ENCODE assay signal across 9 cellular contexts in genomic region chr17:64778102-64778366, GRCh38.
DNase-seq lines count a peak whose midpoint lies in the region; ATAC-seq and TF ChIP-seq lines count a peak whose summit lies in the region.
"Had no signal": no experiment of that assay in that cellular context is flagged by ENCODE, and none has a peak within 500 bp of the region (broad histone marks: within the 10 kb centered on the region; RNA-seq: fewer than 3 reads in every experiment).

No MANE protein-coding gene starts in this region.

- POLR2A ChIA-PET in activated naive CD8-positive, alpha-beta T cell treated with anti-CD3 and anti-CD28 coated beads, Interleukin-2, amount 10 ng/mL, durations not matched to agents 7 days and 5 days (lab: Charles Lee), result no interaction called here

- H3K4me1 Mint-ChIP-seq in activated naive CD8-positive, alpha-beta T cell treated with anti-CD3 and anti-CD28 coated beads, Interleukin-2, amount 10 ng/mL, durations not matched to agents 7 days and 5 days, result peaks cover 28% of the 10 kb centered on the region
- peaks cover 57% of the 10 kb centered on the region for H3K4me1 Mint-ChIP-seq in stimulated activated memory B cell treated with anti-CD40 and anti-IgM and Interleukin-4, amounts not matched to agents 10 μg/mL and 1 μg/mL and 100 μg/mL, for 72 hours

- H3K27ac ChIP-seq in layer of hippocampus (ENCODE audit: low read depth, low read length), result peak overlapping the region; percentile 68
- H3K27ac ChIP-seq: PC-9 had no signal

- peak overlapping the region; percentile 25 for H3K4me3 Mint-ChIP-seq in activated naive CD8-positive, alpha-beta T cell treated with anti-CD3 and anti-CD28 coated beads, Interleukin-2, amount 10 ng/mL, durations not matched to agents 7 days and 5 days
- peak overlapping the region; percentile 81 for H3K4me3 Mint-ChIP-seq in stimulated activated memory B cell treated with anti-CD40 and anti-IgM and Interleukin-4, amounts not matched to agents 10 μg/mL and 1 μg/mL and 100 μg/mL, for 72 hours

- H3K36me3 Mint-ChIP-seq in activated naive CD8-positive, alpha-beta T cell treated with anti-CD3 and anti-CD28 coated beads, Interleukin-2, amount 10 ng/mL, durations not matched to agents 7 days and 5 days, result peaks cover 3% of the 10 kb centered on the region
- H3K36me3 Mint-ChIP-seq in stimulated activated memory B cell treated with anti-CD40 and anti-IgM and Interleukin-4, amounts not matched to agents 10 μg/mL and 1 μg/mL and 100 μg/mL, for 72 hours, result no peaks in the 10 kb centered on the region

- H3K9me3 Mint-ChIP-seq in activated naive CD8-positive, alpha-beta T cell treated with anti-CD3 and anti-CD28 coated beads, Interleukin-2, amount 10 ng/mL, durations not matched to agents 7 days and 5 days, result no peaks in the 10 kb centered on the region
- H3K9me3 Mint-ChIP-seq in stimulated activated memory B cell treated with anti-CD40 and anti-IgM and Interleukin-4, amounts not matched to agents 10 μg/mL and 1 μg/mL and 100 μg/mL, for 72 hours, result no peaks in the 10 kb centered on the region

- no peak overlapping the region for H3K27ac Mint-ChIP-seq in activated naive CD8-positive, alpha-beta T cell treated with anti-CD3 and anti-CD28 coated beads, Interleukin-2, amount 10 ng/mL, durations not matched to agents 7 days and 5 days
- peak overlapping the region; percentile 44 for H3K27ac Mint-ChIP-seq in stimulated activated memory B cell treated with anti-CD40 and anti-IgM and Interleukin-4, amounts not matched to agents 10 μg/mL and 1 μg/mL and 100 μg/mL, for 72 hours

- peak; percentile 55 for DNase-seq in NCI-H345 treated with DMSO at 0.1 percent for 48 hours (lab: John Stamatoyannopoulos, UW; ENCODE audit: unreplicated experiment)
- no peak for DNase-seq in NCI-H345 (lab: John Stamatoyannopoulos, UW)
- DNase-seq in activated naive CD8-positive, alpha-beta T cell treated with anti-CD3 and anti-CD28 coated beads, Interleukin-2, amount 10 ng/mL, durations not matched to agents 7 days and 5 days, result no peak
- no peak for DNase-seq in erythroblast (lab: John Stamatoyannopoulos, UW)
- no peak for DNase-seq in activated CD4-positive, alpha-beta T cell treated with anti-CD3 and anti-CD28 coated beads, Interleukin-2, amount 50 U/mL, for 4 hours
- DNase-seq: PC-9 had no signal

- peaks cover 4% of the 10 kb centered on the region for H3K27me3 Mint-ChIP-seq in activated naive CD8-positive, alpha-beta T cell treated with anti-CD3 and anti-CD28 coated beads, Interleukin-2, amount 10 ng/mL, durations not matched to agents 7 days and 5 days
- no peaks in the 10 kb centered on the region for H3K27me3 Mint-ChIP-seq in stimulated activated memory B cell treated with anti-CD40 and anti-IgM and Interleukin-4, amounts not matched to agents 10 μg/mL and 1 μg/mL and 100 μg/mL, for 72 hours

- ATAC-seq in activated naive CD8-positive, alpha-beta T cell treated with anti-CD3 and anti-CD28 coated beads, Interleukin-2, amount 10 ng/mL, durations not matched to agents 7 days and 5 days (ENCODE audit: low read depth), result no peak
- no peak for ATAC-seq in stimulated activated memory B cell treated with anti-CD40 and anti-IgM and Interleukin-4, amounts not matched to agents 10 μg/mL and 1 μg/mL and 100 μg/mL, for 72 hours
- no peak for ATAC-seq in GM18511 (IDR thresholded peaks at IDR 0.05; ENCODE audit: unreplicated experiment)

- no peaks in the 10 kb centered on the region for H3K27me3 ChIP-seq in layer of hippocampus (ENCODE audit: control insufficient read depth, insufficient read depth, low read length)

- TF ChIP-seq POLR2A in erythroblast (IDR thresholded peaks at IDR 0.05; ENCODE audit: low read length), result no peak
